ENCODE assay signal across 8 cellular contexts in genomic region chr7:974820-975681, GRCh38. TPM values are rescaled to one million over a fixed set of nuclear protein-coding genes. Genes with fewer than 3 reads are reported as not detected.
DNase-seq lines count a peak whose midpoint lies in the region; ATAC-seq and TF ChIP-seq lines count a peak whose summit lies in the region.

Gene COX19, minus strand, starts transcription at chr7:975549. Its CDS starts 40 bp downstream, at chr7:975509.

- no peak for TF ChIP-seq CTCF in fibroblast of the aortic adventitia (IDR thresholded peaks at IDR 0.05; ENCODE audit: insufficient read depth, low read length)
- TF ChIP-seq CTCF in nephron progenitor cell (IDR thresholded peaks at IDR 0.05) = no peak

- peak within 1 kb of the TSS; percentile 100 for H3K9ac ChIP-seq in Karpas-422 (ENCODE audit: low read length)

- peak within 1 kb of the TSS; percentile 68; the same call in 1 of the 2 replicates for H3K27ac ChIP-seq in Karpas-422 (ENCODE audit: low read length)

- no peaks in the 10 kb centered on the region for H3K9me3 Mint-ChIP-seq in nephron progenitor cell

- H3K27ac Mint-ChIP-seq in nephron progenitor cell = peak within 1 kb of the TSS; percentile 94

- ATAC-seq in GM21825 (IDR thresholded peaks at IDR 0.05; ENCODE audit: unreplicated experiment) = peak; percentile 58
- peak; percentile 96 for ATAC-seq in stimulated activated naive CD8-positive, alpha-beta T cell treated with anti-CD3 and anti-CD28 coated beads, Interleukin-15, Interleukin-2, amounts not matched to agents 100 U/mL and 50 U/mL, for 24 hours

- no peaks in the 10 kb centered on the region for H3K9me2 ChIP-seq in Karpas-422 (replicated peaks; ENCODE audit: insufficient read depth, low read length)

- H3K36me3 ChIP-seq in Karpas-422 (ENCODE audit: insufficient read depth, low read length) = peaks cover 21% of the 10 kb centered on the region

- H3K4me3 ChIP-seq in Karpas-422 (ENCODE audit: low read length) (peak within 1 kb of the TSS; percentile 100), fibroblast of the aortic adventitia (ENCODE audit: low read depth, low read length) (peak within 1 kb of the TSS; percentile 94)

- H3K4me1 Mint-ChIP-seq in nephron progenitor cell = peaks cover 46% of the 10 kb centered on the region

- H2AFZ ChIP-seq in Karpas-422 (ENCODE audit: low read length) = peak within 1 kb of the TSS; percentile 81; the same call in 1 of the 2 replicates

- peak within 1 kb of the TSS; percentile 92 for H3K4me3 Mint-ChIP-seq in nephron progenitor cell

- peaks cover 33% of the 10 kb centered on the region for H4K20me1 ChIP-seq in Karpas-422 (ENCODE audit: insufficient read depth, low read depth, low read length)

- peaks cover 34% of the 10 kb centered on the region for H3K79me2 ChIP-seq in Karpas-422 (ENCODE audit: low read length)

- peaks cover 23% of the 10 kb centered on the region for H3K36me3 Mint-ChIP-seq in nephron progenitor cell (ENCODE audit: low read depth)

- H3K27me3 Mint-ChIP-seq in nephron progenitor cell (ENCODE audit: low read depth, poor library complexity) = peaks cover 5% of the 10 kb centered on the region

- no peaks in the 10 kb centered on the region for H3K9me3 ChIP-seq in Karpas-422 (ENCODE audit: low read length)

- peaks cover 55% of the 10 kb centered on the region for H3K4me1 ChIP-seq in Karpas-422 (ENCODE audit: low read length)

- no peaks in the 10 kb centered on the region for H3K27me3 ChIP-seq in Karpas-422 (ENCODE audit: low read length)

- peak within 1 kb of the TSS; percentile 99 for H3K4me2 ChIP-seq in Karpas-422 (ENCODE audit: low read depth, low read length, poor library complexity, severe bottlenecking)

- peak; percentile 58 for DNase-seq in DMS79 treated with DMSO at 0.1 percent for 48 hours (lab: John Stamatoyannopoulos, UW)
- DNase-seq in Karpas-422 = peak; percentile 96
- peak; percentile 82 to 93 for DNase-seq in SHP77 (lab: John Stamatoyannopoulos, UW)
- DNase-seq in activated T-helper 9 cell treated with anti-CD3 and anti-CD28 coated beads, Interleukin-2, amount 50 U/mL, for 16 hours (ENCODE audit: low read depth) = peak; percentile 88
- peak; percentile 87 for DNase-seq in fibroblast of the aortic adventitia (ENCODE audit: low read depth)
- DNase-seq in nephron progenitor cell = peak; percentile 93
- peak; percentile 94 for DNase-seq in stimulated activated naive CD8-positive, alpha-beta T cell treated with anti-CD3 and anti-CD28 coated beads, Interleukin-15, Interleukin-2, amounts not matched to agents 100 U/mL and 50 U/mL, for 24 hours

RNA-seq across cellular contexts. Expression of gene COX19, which starts in this region (rescaled TPM):
- 14.5 and 20.5 TPM in 2 replicates for total RNA-seq in Karpas-422 (2014; rRNA removed; shearing (Covaris generic); ENCODE audit: low replicate concordance)
- total RNA-seq in fibroblast of the aortic adventitia (ENCODE audit: low replicate concordance) = 12.5 and 15.0 TPM in 2 replicates

Comparison
In these comparisons a context has a peak if more than half of its experiments do, and no peak if none do; other contexts are left out.
1. Peak in every context shown above with its lines: DNase-seq, ATAC-seq, H3K4me3 ChIP-seq and H3K27ac ChIP-seq.